8 cellular contexts compared by ENCODE assay signal in the genomic region with DNA sequence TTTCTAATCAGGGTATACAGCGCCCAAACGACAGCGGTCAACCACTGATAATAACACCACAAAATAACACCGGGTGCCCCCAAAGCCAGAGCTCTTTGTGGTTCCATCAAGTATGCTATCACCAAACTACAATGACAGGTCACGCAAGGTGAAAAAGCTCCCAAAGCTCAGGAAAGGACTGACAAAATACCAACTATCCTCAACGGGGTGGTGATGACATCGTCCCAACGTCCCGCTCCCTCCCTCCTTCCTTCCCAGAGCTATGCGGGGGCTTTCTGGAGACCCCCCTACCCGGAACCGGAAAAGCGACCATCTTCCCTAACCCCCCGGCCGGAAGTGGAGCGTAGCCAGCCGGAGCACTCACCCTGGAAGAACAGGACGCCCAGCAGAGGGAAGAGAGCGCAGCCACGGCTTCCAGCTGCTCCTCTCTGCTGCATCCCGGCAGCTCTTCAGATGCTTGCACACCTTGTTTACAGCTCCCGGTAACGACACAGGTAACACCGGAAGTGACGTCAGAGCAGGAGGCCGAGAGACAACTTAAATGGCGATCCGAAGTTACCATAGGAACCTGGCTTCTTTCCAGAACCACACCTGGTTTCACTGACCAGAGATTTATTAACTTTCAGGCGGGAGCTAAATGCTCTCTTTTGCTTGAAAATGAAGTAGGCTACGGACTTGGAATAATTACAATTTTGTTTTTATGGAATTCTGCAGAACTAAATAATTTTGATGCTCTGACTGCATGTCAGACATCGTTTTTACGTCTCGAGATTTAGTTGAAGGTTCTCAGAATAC. TPM values are rescaled to one million over a fixed set of nuclear protein-coding genes. Genes with fewer than 3 reads are reported as not detected.
DNase-seq lines count a peak whose midpoint lies in the region; ATAC-seq and TF ChIP-seq lines count a peak whose summit lies in the region.

A gene with protein sequence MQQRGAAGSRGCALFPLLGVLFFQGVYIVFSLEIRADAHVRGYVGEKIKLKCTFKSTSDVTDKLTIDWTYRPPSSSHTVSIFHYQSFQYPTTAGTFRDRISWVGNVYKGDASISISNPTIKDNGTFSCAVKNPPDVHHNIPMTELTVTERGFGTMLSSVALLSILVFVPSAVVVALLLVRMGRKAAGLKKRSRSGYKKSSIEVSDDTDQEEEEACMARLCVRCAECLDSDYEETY (minus strand): TSS at position 508 of the 795 bp plus-strand sequence. CDS start 71 bp downstream, at position 437.

- peak; percentile 22 for DNase-seq in AG10803 (ENCODE audit: low read depth)
- DNase-seq in GM19240 (ENCODE audit: insufficient read length, low spot score): peak; percentile 71
- DNase-seq in HT-29 (ENCODE audit: low spot score): peak; percentile 100
- DNase-seq in NK-92 (lab: John Stamatoyannopoulos, UW; ENCODE audit: unreplicated experiment): peak; percentile 71
- peak; percentile 56 to 80 (median 60) for DNase-seq in activated CD8-positive, alpha-beta memory T cell treated with anti-CD3 and anti-CD28 coated beads for 48 hours (ENCODE audit: low read depth in 2 of 3, low spot score in 2 of 3)
- peak; percentile 85 to 90 (median 87) for DNase-seq in effector memory CD8-positive, alpha-beta T cell
- DNase-seq in lung microvascular endothelial cell (ENCODE audit: low read depth in 2 of 2): peak; percentile 67 to 93
- DNase-seq in stimulated activated CD4-positive, alpha-beta T cell treated with anti-CD3 and anti-CD28 coated beads, TNF-alpha, amount 100 ng/mL, for 24 hours (ENCODE audit: low read depth in 3 of 3): peak; percentile 69 to 85 (median 72)

- H3K4me3 ChIP-seq in AG10803 (ENCODE audit: low read length): peak within 1 kb of the TSS; percentile 73

- H3K36me3 Mint-ChIP-seq in effector memory CD8-positive, alpha-beta T cell (ENCODE audit: insufficient read depth): peaks cover 34% of the 10 kb centered on the region

- H3K9me3 Mint-ChIP-seq in effector memory CD8-positive, alpha-beta T cell: no peaks in the 10 kb centered on the region

- no peak for TF ChIP-seq CTCF in AG10803 (conservative IDR thresholded peaks at IDR 0.05; ENCODE audit: low read length)

- H3K27me3 Mint-ChIP-seq in effector memory CD8-positive, alpha-beta T cell: no peaks in the 10 kb centered on the region

- H3K4me3 Mint-ChIP-seq in effector memory CD8-positive, alpha-beta T cell: peak within 1 kb of the TSS; percentile 95 to 98

- peak; percentile 85 for ATAC-seq in effector memory CD8-positive, alpha-beta T cell (replicated peaks)

- peaks cover 21 to 31% of the 10 kb centered on the region in 2 donors for H3K4me1 Mint-ChIP-seq in effector memory CD8-positive, alpha-beta T cell (ENCODE audit: low read depth in 2 of 2)

- peak within 1 kb of the TSS; percentile 99 to 100 for H3K27ac Mint-ChIP-seq in effector memory CD8-positive, alpha-beta T cell

RNA-seq across cellular contexts. Expression of the gene that starts here (rescaled TPM):
- 11.1 and 11.7 TPM in 2 replicates for total RNA-seq in HT-29 (2014; rRNA removed; shearing (Covaris generic))
- 1.4 and 5.2 TPM in 2 replicates for total RNA-seq in lung microvascular endothelial cell

Comparison
In these comparisons a context has a peak if more than half of its experiments do, and no peak if none do; other contexts are left out.
1. Peak in every context shown above with its lines: DNase-seq, ATAC-seq and H3K4me3 ChIP-seq.
2. DNase-seq: peak in every context shown above with its lines; median percentile 100 in HT-29; 87 in effector memory CD8-positive, alpha-beta T cell; 80 in lung microvascular endothelial cell; 72 in stimulated activated CD4-positive, alpha-beta T cell treated with anti-CD3 and anti-CD28 coated beads, TNF-alpha, amount 100 ng/mL, for 24 hours; 71 in GM19240; 71 in NK-92; 60 in activated CD8-positive, alpha-beta memory T cell treated with anti-CD3 and anti-CD28 coated beads for 48 hours; 22 in AG10803.